8 cellular contexts compared by ENCODE assay signal in genomic region chr11:2993000-2993330, GRCh38. TPM values are rescaled to one million over a fixed set of nuclear protein-coding genes. Genes with fewer than 3 reads are reported as not detected.
DNase-seq lines count a peak whose midpoint lies in the region; TF ChIP-seq lines count a peak whose summit lies in the region.

No MANE protein-coding gene starts in this region.

- H3K36me3 ChIP-seq in OCI-LY1 (ENCODE audit: insufficient read depth, low read length), result peaks cover 1% of the 10 kb centered on the region; the same call in 1 of the 2 replicates
- no peaks in the 10 kb centered on the region for H3K36me3 ChIP-seq in trophoblast cell (ENCODE audit: control insufficient read depth in 1 of 2, insufficient read depth in 2 of 2, low read length in 2 of 2)

- H2BK12ac ChIP-seq in trophoblast cell (ENCODE audit: low read length), result peak overlapping the region; percentile 17

- H3K23ac ChIP-seq in trophoblast cell (ENCODE audit: low read length), result no peak overlapping the region

- H3K4me2 ChIP-seq in OCI-LY1 (ENCODE audit: low read length) (peak overlapping the region; percentile 93), trophoblast cell (ENCODE audit: low read length) (peak overlapping the region; percentile 97)

- no CpG with 5 or more reads among the region's 7 CpGs for WGBS in trophoblast cell (ENCODE audit: extremely low coverage, insufficient coverage, insufficient read length)

- H2AK5ac ChIP-seq in trophoblast cell (ENCODE audit: low read length), result peak overlapping the region; percentile 45

- H3K9me3 ChIP-seq in OCI-LY1 (ENCODE audit: low read length) (no peaks in the 10 kb centered on the region), trophoblast cell (ENCODE audit: insufficient read depth, low read depth, low read length) (no peaks in the 10 kb centered on the region)

- peaks cover 17% of the 10 kb centered on the region for H3K79me1 ChIP-seq in trophoblast cell (ENCODE audit: low read length)

- H4K91ac ChIP-seq in trophoblast cell (ENCODE audit: low read depth, low read length), result peak overlapping the region; percentile 74

- peak overlapping the region; percentile 98 for H4K8ac ChIP-seq in trophoblast cell (ENCODE audit: low read depth, low read length)

- H2AFZ ChIP-seq in OCI-LY1 (ENCODE audit: low read length), result 0 out of 2 replicates have a peak overlapping the region, but pooled peaks have one; percentile 7
- peak overlapping the region; percentile 81 for H2AFZ ChIP-seq in trophoblast cell (ENCODE audit: insufficient read depth, low read length, poor library complexity)

- H3K9ac ChIP-seq in OCI-LY1 (ENCODE audit: low read length) (peak overlapping the region; percentile 94), trophoblast cell (ENCODE audit: low read length) (peak overlapping the region; percentile 57)

- peaks cover 38% of the 10 kb centered on the region for H3K79me2 ChIP-seq in OCI-LY1 (ENCODE audit: insufficient read depth, low read length)
- H3K79me2 ChIP-seq in trophoblast cell (ENCODE audit: control insufficient read depth, insufficient read depth, low read length, poor library complexity), result peaks cover 13% of the 10 kb centered on the region

- H3K4me1 ChIP-seq in OCI-LY1 (ENCODE audit: insufficient read depth, low read length, severe bottlenecking) (peaks cover 43% of the 10 kb centered on the region), trophoblast cell (ENCODE audit: control insufficient read depth in 1 of 2, insufficient read depth in 2 of 2, low read length in 2 of 2) (peaks cover 3 to 11% of the 10 kb centered on the region in 2 experiments)

- H4K12ac ChIP-seq in trophoblast cell (ENCODE audit: low read depth, low read length), result peak overlapping the region; percentile 96

- H2BK120ac ChIP-seq in trophoblast cell (ENCODE audit: insufficient read depth, low read length, poor library complexity), result peak overlapping the region; percentile 48

- DNase-seq in GM10266 (ENCODE audit: extremely low spot score) (peak; percentile 39), epithelial cell of prostate (ENCODE audit: low read depth, low spot score) (no peak), trophoblast cell (no peak), COLO829 (ENCODE audit: low spot score) (no peak), G401 (ENCODE audit: low spot score) (no peak), GM20000 (ENCODE audit: low spot score) (no peak)
- DNase-seq in stimulated activated CD8-positive, alpha-beta memory T cell treated with anti-CD3 and anti-CD28 coated beads, Interleukin-4, amount 100 ng/mL, for 48 hours, result no peak

- H3K4ac ChIP-seq in trophoblast cell (ENCODE audit: low read depth, low read length), result no peak overlapping the region

- TF ChIP-seq CTCF in GM10266 (IDR thresholded peaks at IDR 0.05; ENCODE audit: control insufficient read depth, insufficient read depth, low read depth, missing control alignments) (no peak), OCI-LY1 (IDR thresholded peaks at IDR 0.05; ENCODE audit: low read length) (no peak), GM20000 (IDR thresholded peaks at IDR 0.05; ENCODE audit: extremely low read depth, missing control alignments) (no peak)

- H2BK5ac ChIP-seq in trophoblast cell (ENCODE audit: low read depth, low read length, poor library complexity), result no peak overlapping the region

- H3F3A ChIP-seq in OCI-LY1 (ENCODE audit: insufficient read depth, low read length), result no peaks in the 10 kb centered on the region

- in situ Hi-C loops in G401 (cut with HindIII; ENCODE audit: low sequenced_read_pairs), result no loop called here

- no peaks in the 10 kb centered on the region for H3K27me3 ChIP-seq in OCI-LY1 (ENCODE audit: insufficient read depth, low read length)
- no peaks in the 10 kb centered on the region for H3K27me3 ChIP-seq in trophoblast cell (ENCODE audit: insufficient read depth, low read length)

- H3K9me2 ChIP-seq in OCI-LY1 (ENCODE audit: low read depth, low read length), result no peaks in the 10 kb centered on the region

- peak overlapping the region; percentile 88 for H3K4me3 ChIP-seq in OCI-LY1 (ENCODE audit: low read depth, low read length, poor library complexity, severe bottlenecking)
- peak overlapping the region; percentile 82 for H3K4me3 ChIP-seq in trophoblast cell (ENCODE audit: low read depth, low read length)

- H3K18ac ChIP-seq in trophoblast cell (ENCODE audit: low read length), result peak overlapping the region; percentile 96

- peak overlapping the region; percentile 79 for H3K27ac ChIP-seq in OCI-LY1 (ENCODE audit: low read depth, low read length, poor library complexity, severe bottlenecking)
- peak overlapping the region; percentile 90 for H3K27ac ChIP-seq in epithelial cell of prostate
- H3K27ac ChIP-seq in trophoblast cell (ENCODE audit: low read depth, low read length), result peak overlapping the region; percentile 14

- no peaks in the 10 kb centered on the region for H4K20me1 ChIP-seq in OCI-LY1 (ENCODE audit: insufficient read depth, low read length)

- peak overlapping the region; percentile 81 for H3K14ac ChIP-seq in trophoblast cell (ENCODE audit: low read length)

RNA-seq across cellular contexts. Expression of gene NAP1L4, which starts 0.8 kb away (rescaled TPM):
- 108 and 120 TPM in 2 replicates for polyA plus RNA-seq in trophoblast cell (2013)
- total RNA-seq in G401 (2014; rRNA removed; shearing (Covaris generic)), result 182 and 291 TPM in 2 replicates

Comparison
In these comparisons a context has a peak if more than half of its experiments do, and no peak if none do; other contexts are left out.
1. H3K27ac ChIP-seq: peak in every context shown above with its lines; median percentile 90 in epithelial cell of prostate; 79 in OCI-LY1; 14 in trophoblast cell.